In genomic region chr6:163984446-163984936, GRCh38 we compare ENCODE assay signal across 14 cellular contexts.
DNase-seq lines count a peak whose midpoint lies in the region; ATAC-seq and TF ChIP-seq lines count a peak whose summit lies in the region.
"Had no signal": no experiment of that assay in that cellular context is flagged by ENCODE, and none has a peak within 500 bp of the region (broad histone marks: within the 10 kb centered on the region; RNA-seq: fewer than 3 reads in every experiment).

No MANE protein-coding gene starts in this region.

- 45 to 100% methylated on average over 2 to 5 of the region's 5 CpGs for WGBS in transverse colon (ENCODE audit: low coverage in 1 of 2), 2 donors

- no peak for TF ChIP-seq POLR2A in transverse colon (IDR thresholded peaks at IDR 0.05)

- no peak for DNase-seq in stimulated activated naive CD8-positive, alpha-beta T cell treated with anti-CD3 and anti-CD28 coated beads, Interleukin-15, amount 100 ng/mL, for 72 hours
- DNase-seq in stimulated activated naive CD8-positive, alpha-beta T cell treated with anti-CD3 and anti-CD28 coated beads, Interleukin-15, Interleukin-2, amounts not matched to agents 100 U/mL and 50 U/mL, for 24 hours: no peak
- DNase-seq in KBM-7 (peak; percentile 34), NCI-H1105 (lab: John Stamatoyannopoulos, UW) (no peak), transverse colon (no peak), amniotic stem cell (lab: John Stamatoyannopoulos, UW) (no peak)
- no peak for DNase-seq in central memory CD8-positive, alpha-beta T cell (ENCODE audit: low spot score in 2 of 2)
- no peak for DNase-seq in stimulated activated CD4-positive, alpha-beta T cell treated with anti-CD3 and anti-CD28 coated beads, Interleukin-2, amount 100 ng/mL, for 24 hours
- DNase-seq: adrenal gland, GF-D8, NCI-H774, stomach had no signal

- H3K36me3 Mint-ChIP-seq in central memory CD8-positive, alpha-beta T cell (ENCODE audit: insufficient read depth): no peaks in the 10 kb centered on the region

- no peak overlapping the region for H3K4me3 ChIP-seq in transverse colon
- H3K4me3 ChIP-seq: adrenal gland, stomach had no signal

- H3K4me1 ChIP-seq in transverse colon: no peaks in the 10 kb centered on the region

- H3K9me3 Mint-ChIP-seq in stimulated activated naive CD8-positive, alpha-beta T cell treated with anti-CD3 and anti-CD28 coated beads, Interleukin-15, amount 100 ng/mL, for 72 hours: no peaks in the 10 kb centered on the region
- H3K9me3 Mint-ChIP-seq in central memory CD8-positive, alpha-beta T cell: no peaks in the 10 kb centered on the region

- no peak for TF ChIP-seq CTCF in transverse colon (IDR thresholded peaks at IDR 0.05)

- H3K36me3 ChIP-seq in transverse colon: no peaks in the 10 kb centered on the region
- H3K36me3 ChIP-seq: adrenal gland, stomach had no signal

- no peak overlapping the region for H3K27ac ChIP-seq in transverse colon
- H3K27ac ChIP-seq: adrenal gland, epithelial cell of prostate, stomach had no signal

- peak; percentile 53 for ATAC-seq in stimulated activated naive CD8-positive, alpha-beta T cell treated with anti-CD3 and anti-CD28 coated beads, Interleukin-15, amount 100 ng/mL, for 72 hours
- ATAC-seq in stimulated activated naive CD8-positive, alpha-beta T cell treated with anti-CD3 and anti-CD28 coated beads, Interleukin-15, Interleukin-2, amounts not matched to agents 100 U/mL and 50 U/mL, for 24 hours: no peak
- ATAC-seq in central memory CD8-positive, alpha-beta T cell (replicated peaks; ENCODE audit: extremely low read depth, poor library complexity, severe bottlenecking): peak; percentile 52

- TF ChIP-seq EP300 in transverse colon (IDR thresholded peaks at IDR 0.05; ENCODE audit: low read depth): no peak

- H3K4me1 Mint-ChIP-seq in stimulated activated naive CD8-positive, alpha-beta T cell treated with anti-CD3 and anti-CD28 coated beads, Interleukin-15, amount 100 ng/mL, for 72 hours: peaks cover 8% of the 10 kb centered on the region
- peaks cover 9% of the 10 kb centered on the region for H3K4me1 Mint-ChIP-seq in central memory CD8-positive, alpha-beta T cell
- H3K4me1 Mint-ChIP-seq: nephron had no signal

- H3K27ac Mint-ChIP-seq in stimulated activated naive CD8-positive, alpha-beta T cell treated with anti-CD3 and anti-CD28 coated beads, Interleukin-15, amount 100 ng/mL, for 72 hours: peak overlapping the region in 1 of 2 donors; percentile 66
- no peak overlapping the region for H3K27ac Mint-ChIP-seq in central memory CD8-positive, alpha-beta T cell (ENCODE audit: low read depth)
- H3K27ac Mint-ChIP-seq: nephron had no signal

- H3K27me3 ChIP-seq in transverse colon: no peaks in the 10 kb centered on the region
- H3K27me3 ChIP-seq: adrenal gland, stomach had no signal

- in situ Hi-C loops in KBM-7 (cut with MboI; ENCODE audit: low pct_unique_long_range_greater_than_20kb, low sequenced_read_pairs): no loop called here
- in situ Hi-C loops in transverse colon (cut with MboI; ENCODE audit: low pct_ligation_motif_present in 1 of 4, low pct_unique_long_range_greater_than_20kb in 1 of 4, low sequenced_read_pairs in 3 of 4): no loop called here

- no peaks in the 10 kb centered on the region for H3K9me3 ChIP-seq in transverse colon
- H3K9me3 ChIP-seq: adrenal gland, stomach had no signal

- intact Hi-C loops in transverse colon (cut with DNase I; ENCODE audit: low total_unique reads): no loop called here

- no peak overlapping the region for H3K4me3 Mint-ChIP-seq in stimulated activated naive CD8-positive, alpha-beta T cell treated with anti-CD3 and anti-CD28 coated beads, Interleukin-15, amount 100 ng/mL, for 72 hours
- no peak overlapping the region for H3K4me3 Mint-ChIP-seq in central memory CD8-positive, alpha-beta T cell
- H3K4me3 Mint-ChIP-seq: nephron had no signal

- H3K27me3 Mint-ChIP-seq in stimulated activated naive CD8-positive, alpha-beta T cell treated with anti-CD3 and anti-CD28 coated beads, Interleukin-15, amount 100 ng/mL, for 72 hours: peaks cover 8% of the 10 kb centered on the region
- no peaks in the 10 kb centered on the region for H3K27me3 Mint-ChIP-seq in central memory CD8-positive, alpha-beta T cell
